Comparison of ENCODE assay signal across 8 cellular contexts in the genomic region with DNA sequence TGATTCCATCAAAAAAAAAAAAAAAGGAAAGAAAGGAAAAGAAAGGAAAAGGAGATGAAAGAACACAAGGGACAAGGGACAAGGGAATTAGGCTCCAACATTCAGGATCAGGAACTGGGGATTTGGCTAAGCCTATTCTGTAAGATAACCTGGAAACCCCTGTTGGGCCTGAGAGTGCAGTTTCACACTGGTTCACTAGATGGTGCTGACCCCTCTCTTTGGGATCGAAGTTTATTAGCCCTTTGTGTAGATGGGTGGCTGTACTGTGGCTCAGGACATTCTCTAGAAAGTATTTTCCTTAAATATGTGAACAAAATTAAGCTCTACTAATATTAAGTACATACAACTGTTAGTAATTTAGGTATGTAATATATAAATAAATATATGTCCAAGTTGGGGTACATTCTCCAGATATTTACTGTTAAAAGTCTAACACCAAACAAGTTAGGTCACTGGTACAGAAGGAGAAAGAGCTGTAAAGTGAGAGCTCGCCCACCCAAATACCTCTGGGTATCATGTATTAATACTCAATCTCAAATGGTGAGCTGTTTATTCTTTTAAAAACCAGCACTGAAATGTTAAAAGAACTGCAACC. TPM values are rescaled to one million over a fixed set of nuclear protein-coding genes. Genes with fewer than 3 reads are reported as not detected.
DNase-seq lines count a peak whose midpoint lies in the region; ATAC-seq and TF ChIP-seq lines count a peak whose summit lies in the region.

No MANE protein-coding gene starts in this region.

- H3K4me3 ChIP-seq in epithelial cell of proximal tubule (ENCODE audit: low read depth, low read length), result no peak overlapping the region

- DNase-seq in AG08395 (ENCODE audit: low spot score), result peak; percentile 84
- peak; percentile 40 for DNase-seq in MV-4-11 (lab: John Stamatoyannopoulos, UW)
- peak; percentile 28 for DNase-seq in T1000 (lab: John Stamatoyannopoulos, UW)
- no peak for DNase-seq in epithelial cell of proximal tubule (ENCODE audit: low read depth)
- DNase-seq in myocyte (ENCODE audit: low read depth), result peak; percentile 82
- DNase-seq in NK-92 (lab: John Stamatoyannopoulos, UW; ENCODE audit: unreplicated experiment), result no peak

- TF ChIP-seq CTCF in GM12874 (IDR thresholded peaks at IDR 0.05; ENCODE audit: insufficient read depth, low read depth, low read length), result peak; percentile 68
- TF ChIP-seq CTCF in epithelial cell of proximal tubule (conservative IDR thresholded peaks at IDR 0.05; ENCODE audit: low read depth, low read length), result peak; percentile 91

- peak; percentile 85 for ATAC-seq in HG02588 (IDR thresholded peaks at IDR 0.05; ENCODE audit: unreplicated experiment)

RNA-seq across cellular contexts. Expression of gene OR2A4, which starts 6.3 kb away (rescaled TPM):
- not detected in 2 replicates for total RNA-seq in epithelial cell of proximal tubule
- not detected in 2 replicates for total RNA-seq in myocyte
- polyA plus RNA-seq in myocyte (2012), result not detected

RNA-seq across cellular contexts. Expression of gene CTAGE9, which starts 15.9 kb away (rescaled TPM):
- not detected in 2 replicates for total RNA-seq in epithelial cell of proximal tubule
- total RNA-seq in myocyte, result not detected in 2 replicates
- polyA plus RNA-seq in myocyte (2012), result not detected

RNA-seq across cellular contexts. Expression of gene ENPP3, which starts 57.8 kb away (rescaled TPM):
- total RNA-seq in epithelial cell of proximal tubule (0.17 TPM in 1 of 2 replicates, not detected in the other), myocyte (0.05 and 0.08 TPM in 2 replicates)
- 0.03 TPM for polyA plus RNA-seq in myocyte (2012)

Comparison
In these comparisons a context has a peak if more than half of its experiments do, and no peak if none do; other contexts are left out.
1. DNase-seq: peak in AG08395 (single experiment), MV-4-11 (single experiment), T1000 (single experiment) and myocyte (single experiment); none in epithelial cell of proximal tubule (single experiment) and NK-92 (single experiment).